9 cellular contexts compared by ENCODE assay signal in genomic region chr9:97468658-97469448, GRCh38. TPM values are rescaled to one million over a fixed set of nuclear protein-coding genes. Genes with fewer than 3 reads are reported as not detected.
A peak's percentile ranks its signal among the peaks of the same experiment; 100 is the strongest.
DNase-seq lines count a peak whose midpoint lies in the region; ATAC-seq and TF ChIP-seq lines count a peak whose summit lies in the region.
"Had no signal": no experiment of that assay in that cellular context is flagged by ENCODE, and none has a peak within 500 bp of the region (broad histone marks: within the 10 kb centered on the region; RNA-seq: fewer than 3 reads in every experiment).

No MANE protein-coding gene starts in this region.

- no peak for TF ChIP-seq POLR2A in erythroblast (IDR thresholded peaks at IDR 0.05; ENCODE audit: low read length)

- no peaks in the 10 kb centered on the region for H3K27me3 ChIP-seq in CD8-positive, alpha-beta T cell (ENCODE audit: insufficient read depth, low read length)

- H3K27me3 Mint-ChIP-seq in CD8-positive, alpha-beta T cell (ENCODE audit: low read depth): no peaks in the 10 kb centered on the region
- H3K27me3 Mint-ChIP-seq in activated CD4-positive, alpha-beta memory T cell treated with anti-CD3 and anti-CD28 coated beads for 36 hours: no peaks in the 10 kb centered on the region
- H3K27me3 Mint-ChIP-seq: activated B cell treated with CpG ODN at 0.5 μM for 24 hours had no signal

- peak; percentile 11 for TF ChIP-seq CTCF in CD8-positive, alpha-beta T cell (IDR thresholded peaks at IDR 0.05)
- TF ChIP-seq CTCF in mucosa of descending colon (IDR thresholded peaks at IDR 0.05): peak; percentile 18

- no peaks in the 10 kb centered on the region for H3K9me3 ChIP-seq in CD8-positive, alpha-beta T cell (ENCODE audit: low read length)
- no peaks in the 10 kb centered on the region for H3K9me3 ChIP-seq in mucosa of descending colon

- DNase-seq in CD8-positive, alpha-beta T cell: peak in 4 of 7 experiments; percentile 12 to 50 (median 27)
- DNase-seq in NCI-H2196 treated with DMSO at 0.1 percent for 48 hours (lab: John Stamatoyannopoulos, UW; ENCODE audit: unreplicated experiment): peak; percentile 45
- peak; percentile 63 for DNase-seq in activated CD4-positive, alpha-beta memory T cell treated with anti-CD3 and anti-CD28 coated beads for 36 hours
- peak; percentile 77 to 87 for DNase-seq in erythroblast (lab: John Stamatoyannopoulos, UW)
- peak; percentile 42 to 79 (median 64) for DNase-seq in mucosa of descending colon
- DNase-seq: activated B cell treated with CpG ODN at 0.5 μM for 24 hours had no signal

- CTCF ChIA-PET in CD8-positive, alpha-beta T cell (lab: Charles Lee): interaction anchor here (0.9 to 5.3 kb wide), 9 partner anchors 9 to 148 kb away, joined by 3 to 53 read pairs (median 4); no protein-coding TSS in a partner anchor
- CTCF ChIA-PET in activated CD4-positive, alpha-beta memory T cell treated with anti-CD3 and anti-CD28 coated beads for 36 hours (lab: Charles Lee): interaction anchor here (0.6 to 7.6 kb wide), 22 partner anchors 10 to 377 kb away, joined by 3 to 225 read pairs (median 4); partner anchors contain the start of genes TDRD7 and TMOD1

- no peaks in the 10 kb centered on the region for H3K36me3 ChIP-seq in CD8-positive, alpha-beta T cell (ENCODE audit: insufficient read depth, low read length)
- H3K36me3 ChIP-seq in mucosa of descending colon (ENCODE audit: low read depth): no peaks in the 10 kb centered on the region

- ATAC-seq in CD8-positive, alpha-beta T cell: no peak
- ATAC-seq in GM19025 (IDR thresholded peaks at IDR 0.05; ENCODE audit: low read depth, unreplicated experiment) (peak; percentile 58), HG03103 (IDR thresholded peaks at IDR 0.05; ENCODE audit: low read depth, unreplicated experiment) (peak; percentile 75), mucosa of descending colon (peak; percentile 97)

- H3K9me3 Mint-ChIP-seq in CD8-positive, alpha-beta T cell: no peaks in the 10 kb centered on the region
- no peaks in the 10 kb centered on the region for H3K9me3 Mint-ChIP-seq in activated CD4-positive, alpha-beta memory T cell treated with anti-CD3 and anti-CD28 coated beads for 36 hours
- H3K9me3 Mint-ChIP-seq: activated B cell treated with CpG ODN at 0.5 μM for 24 hours had no signal

- no peak overlapping the region for H3K4me3 ChIP-seq in CD8-positive, alpha-beta T cell (ENCODE audit: low read depth, low read length)
- H3K4me3 ChIP-seq in mucosa of descending colon: no peak overlapping the region

- no peaks in the 10 kb centered on the region for H3K4me1 ChIP-seq in CD8-positive, alpha-beta T cell (ENCODE audit: insufficient read depth, low read length)
- H3K4me1 ChIP-seq in mucosa of descending colon (ENCODE audit: low read depth): no peaks in the 10 kb centered on the region

- H3K27ac Mint-ChIP-seq in CD8-positive, alpha-beta T cell: peak overlapping the region; percentile 20
- H3K27ac Mint-ChIP-seq in activated CD4-positive, alpha-beta memory T cell treated with anti-CD3 and anti-CD28 coated beads for 36 hours: no peak overlapping the region
- H3K27ac Mint-ChIP-seq: activated B cell treated with CpG ODN at 0.5 μM for 24 hours had no signal

- intact Hi-C loops in CD8-positive, alpha-beta T cell (cut with DNase I, micrococcal nuclease): loop anchor here (1.0 kb wide), 2 partner anchors 129 to 146 kb away; no protein-coding TSS in a partner anchor
- intact Hi-C loops in activated CD4-positive, alpha-beta memory T cell treated with anti-CD3 and anti-CD28 coated beads for 36 hours (cut with micrococcal nuclease): loop anchor here (1.0 kb wide), 2 partner anchors 129 to 146 kb away; no protein-coding TSS in a partner anchor
- intact Hi-C loops in mucosa of descending colon (cut with DNase I, micrococcal nuclease): loop anchor here in 1 of 2 donors (5.0 kb wide), 2 partner anchors 128 to 148 kb away; no protein-coding TSS in a partner anchor

- POLR2A ChIA-PET in CD8-positive, alpha-beta T cell (lab: Charles Lee): no interaction called here
- POLR2A ChIA-PET in activated CD4-positive, alpha-beta memory T cell treated with anti-CD3 and anti-CD28 coated beads for 36 hours (lab: Charles Lee): interaction anchor here (0.9 kb wide), 1 partner anchor 130 kb away, joined by 3 read pairs; no protein-coding TSS in a partner anchor

- H3K4me1 Mint-ChIP-seq in CD8-positive, alpha-beta T cell (ENCODE audit: low read depth): no peaks in the 10 kb centered on the region
- H3K4me1 Mint-ChIP-seq in activated CD4-positive, alpha-beta memory T cell treated with anti-CD3 and anti-CD28 coated beads for 36 hours (ENCODE audit: low read depth): no peaks in the 10 kb centered on the region
- H3K4me1 Mint-ChIP-seq: activated B cell treated with CpG ODN at 0.5 μM for 24 hours had no signal

- H3K27ac ChIP-seq in CD8-positive, alpha-beta T cell (ENCODE audit: low read depth, low read length): no peak overlapping the region
- peak overlapping the region; percentile 70 for H3K27ac ChIP-seq in temporal lobe (ENCODE audit: low read depth, low read length)

- H3K36me3 Mint-ChIP-seq in CD8-positive, alpha-beta T cell: peaks cover 73% of the 10 kb centered on the region
- H3K36me3 Mint-ChIP-seq in activated CD4-positive, alpha-beta memory T cell treated with anti-CD3 and anti-CD28 coated beads for 36 hours: peaks cover 8% of the 10 kb centered on the region

- H3K4me3 Mint-ChIP-seq in CD8-positive, alpha-beta T cell: no peak overlapping the region
- no peak overlapping the region for H3K4me3 Mint-ChIP-seq in activated CD4-positive, alpha-beta memory T cell treated with anti-CD3 and anti-CD28 coated beads for 36 hours
- H3K4me3 Mint-ChIP-seq: activated B cell treated with CpG ODN at 0.5 μM for 24 hours had no signal

RNA-seq across cellular contexts. Expression of gene TMOD1, which starts 32.6 kb away (rescaled TPM):
- under 1 TPM; 0.11 TPM for total RNA-seq in CD8-positive, alpha-beta T cell
- 1 to 10 TPM; 1.7 to 2.5 TPM for total RNA-seq in activated CD4-positive, alpha-beta memory T cell treated with anti-CD3 and anti-CD28 coated beads for 36 hours
- total RNA-seq in mucosa of descending colon (10 to 100 TPM in 1 of 3 donors, 1 to 10 TPM in 2; 2.6 to 36.0 (median 3.9) TPM), temporal lobe (27.5 TPM)

RNA-seq across cellular contexts. Expression of gene TDRD7, which starts 57.0 kb away (rescaled TPM):
- total RNA-seq in CD8-positive, alpha-beta T cell: 1 to 10 TPM; 3.5 to 4.5 TPM
- total RNA-seq in activated CD4-positive, alpha-beta memory T cell treated with anti-CD3 and anti-CD28 coated beads for 36 hours: 10 to 100 TPM; 12.3 to 12.5 TPM
- total RNA-seq in mucosa of descending colon (10 to 100 TPM; 31.1 to 36.6 (median 33.4) TPM), temporal lobe (19.7 TPM)

Comparison
In these comparisons a context has a peak if more than half of its experiments do, and no peak if none do; other contexts are left out.
1. DNase-seq: peak in every context shown above with its lines; median percentile 82 in erythroblast; 64 in mucosa of descending colon; 63 in activated CD4-positive, alpha-beta memory T cell treated with anti-CD3 and anti-CD28 coated beads for 36 hours; 45 in NCI-H2196 treated with DMSO at 0.1 percent for 48 hours; 27 in CD8-positive, alpha-beta T cell.